ENCODE assay signal across 8 cellular contexts in the genomic region with DNA sequence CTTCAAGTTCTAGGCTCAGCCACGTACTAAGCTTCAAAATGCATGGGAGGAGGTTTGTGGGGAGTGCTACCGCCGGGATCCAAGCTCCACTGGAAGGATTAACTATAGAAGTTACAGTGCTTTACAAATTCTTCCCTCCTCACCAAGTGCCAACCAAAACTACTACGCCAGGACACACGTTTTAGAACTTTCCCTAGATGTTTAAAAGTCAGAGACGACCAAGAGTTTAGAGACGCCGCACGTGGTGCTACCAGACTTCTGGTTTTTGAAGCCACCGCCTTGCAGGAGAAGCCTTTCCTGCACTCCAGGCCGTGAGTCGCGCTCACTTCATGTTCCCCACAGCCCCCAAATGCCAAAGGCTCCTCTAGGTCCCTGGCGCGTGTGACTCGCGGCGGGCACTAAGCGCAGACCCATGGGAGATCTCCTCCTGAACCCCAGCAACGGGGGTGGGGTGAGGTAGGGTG. TPM values are rescaled to one million over a fixed set of nuclear protein-coding genes. Genes with fewer than 3 reads are reported as not detected.
A peak's percentile ranks its signal among the peaks of the same experiment; 100 is the strongest.
DNase-seq lines count a peak whose midpoint lies in the region; ATAC-seq and TF ChIP-seq lines count a peak whose summit lies in the region.

No MANE protein-coding gene starts in this region.

- peak overlapping the region; percentile 97 for H3K4me3 Mint-ChIP-seq in activated B cell treated with CpG ODN at 0.5 μM for 24 hours
- H3K4me3 Mint-ChIP-seq in naive B cell: peak overlapping the region; percentile 90 to 99 (median 96)

- peak overlapping the region; percentile 92 to 99 (median 96) for H3K27ac ChIP-seq in esophagus squamous epithelium

- TF ChIP-seq CTCF in activated B cell treated with CpG ODN at 0.5 μM for 24 hours (IDR thresholded peaks at IDR 0.05) (no peak), esophagus squamous epithelium (IDR thresholded peaks at IDR 0.05) (no peak)

- peak overlapping the region; percentile 89 for H3K4me3 ChIP-seq in GM08714 (ENCODE audit: low read length)
- H3K4me3 ChIP-seq in esophagus squamous epithelium: peak overlapping the region; percentile 72 to 92 (median 74)

- H3K4me1 Mint-ChIP-seq in activated B cell treated with CpG ODN at 0.5 μM for 24 hours (peaks cover 28% of the 10 kb centered on the region), naive B cell (peaks cover 23 to 48% (median 31%) of the 10 kb centered on the region in 3 donors)

- intact Hi-C loops in activated B cell treated with CpG ODN at 0.5 μM for 24 hours (cut with micrococcal nuclease) (loop anchor here (1.0 to 5.0 kb wide), 3 partner anchors 22 to 384 kb away; a partner anchor contains a TSS), esophagus squamous epithelium (cut with DNase I) (no loop called here)

- CTCF ChIA-PET in activated B cell treated with CpG ODN at 0.5 μM for 24 hours (lab: Charles Lee): interaction anchor here (2.4 to 3.6 kb wide), 2 partner anchors 10 to 22 kb away, joined by 8 to 27 read pairs; a partner anchor contains a TSS

- H3K27ac Mint-ChIP-seq in activated B cell treated with CpG ODN at 0.5 μM for 24 hours: peak overlapping the region; percentile 96
- peak overlapping the region; percentile 98 to 100 (median 99) for H3K27ac Mint-ChIP-seq in naive B cell

- WGBS in esophagus squamous epithelium, 2 donors: 0% methylated on average over 10 to 17 of the region's 20 CpGs

- POLR2A ChIA-PET in activated B cell treated with CpG ODN at 0.5 μM for 24 hours (lab: Charles Lee): interaction anchor here (0.5 to 2.9 kb wide), 25 partner anchors 8 to 927 kb away, joined by 3 to 34 read pairs (median 7); a partner anchor contains a TSS

- peaks cover 11% of the 10 kb centered on the region for H3K36me3 Mint-ChIP-seq in activated B cell treated with CpG ODN at 0.5 μM for 24 hours (ENCODE audit: low read depth)
- no peaks in the 10 kb centered on the region for H3K36me3 Mint-ChIP-seq in naive B cell

- H3K27me3 ChIP-seq in esophagus squamous epithelium: no peaks in the 10 kb centered on the region

- peaks cover 0 to 1% (median 0%) of the 10 kb centered on the region in 3 donors for H3K36me3 ChIP-seq in esophagus squamous epithelium

- DNase-seq in HT1080 (ENCODE audit: low read depth): peak; percentile 7
- no peak for DNase-seq in activated B cell treated with CpG ODN at 0.5 μM for 24 hours
- no peak for DNase-seq in esophagus squamous epithelium (lab: John Stamatoyannopoulos, UW)
- peak; percentile 22 for DNase-seq in naive B cell
- DNase-seq in NCI-H2107 (lab: John Stamatoyannopoulos, UW): no peak

- no peaks in the 10 kb centered on the region for H3K9me3 ChIP-seq in esophagus squamous epithelium

- H3K27me3 Mint-ChIP-seq in activated B cell treated with CpG ODN at 0.5 μM for 24 hours: no peaks in the 10 kb centered on the region
- H3K27me3 Mint-ChIP-seq in naive B cell: no peaks in the 10 kb centered on the region

- no peak for TF ChIP-seq POLR2A in esophagus squamous epithelium (IDR thresholded peaks at IDR 0.05)

- peaks cover 0 to 37% (median 18%) of the 10 kb centered on the region in 3 donors for H3K4me1 ChIP-seq in esophagus squamous epithelium

- ATAC-seq in activated B cell treated with CpG ODN at 0.5 μM for 24 hours (ENCODE audit: low read depth) (peak; percentile 9), naive B cell (ENCODE audit: low read depth in 2 of 2) (peak; percentile 6 to 13), GM19328 (IDR thresholded peaks at IDR 0.05; ENCODE audit: unreplicated experiment) (no peak), HG02852 (IDR thresholded peaks at IDR 0.05; ENCODE audit: unreplicated experiment) (no peak)

- H3K9me3 Mint-ChIP-seq in activated B cell treated with CpG ODN at 0.5 μM for 24 hours: no peaks in the 10 kb centered on the region
- no peaks in the 10 kb centered on the region for H3K9me3 Mint-ChIP-seq in naive B cell

RNA-seq across cellular contexts. Expression of a gene that starts 0.7 kb away (rescaled TPM):
- total RNA-seq in HT1080 (2014; rRNA removed; shearing (Covaris generic)): 229 and 305 TPM in 2 replicates
- polyA plus RNA-seq in HT1080 (2015; cell fraction: cytosol; rRNA removed): 264 and 271 TPM in 2 replicates
- 113 and 122 TPM in 2 replicates for polyA plus RNA-seq in HT1080 (2015; cell fraction: nucleus; rRNA removed)
- 157 and 165 TPM in 2 replicates for total RNA-seq in activated B cell treated with CpG ODN at 0.5 μM for 24 hours
- total RNA-seq in esophagus squamous epithelium: 100 to 1,000 TPM in 2 of 4 donors, 10 to 100 TPM in 2; 71.0 to 128 (median 106) TPM
- polyA plus RNA-seq in naive B cell (ENCODE audit: low read depth in 6 of 6): 100 to 1,000 TPM; 264 to 311 (median 271) TPM

RNA-seq across cellular contexts. Expression of a gene that starts 11.4 kb away (rescaled TPM):
- total RNA-seq in HT1080 (2014; rRNA removed; shearing (Covaris generic)): 1.4 and 2.4 TPM in 2 replicates
- polyA plus RNA-seq in HT1080 (2015; cell fraction: cytosol; rRNA removed): 3.3 and 4.7 TPM in 2 replicates
- 3.5 and 4.9 TPM in 2 replicates for polyA plus RNA-seq in HT1080 (2015; cell fraction: nucleus; rRNA removed)
- 28.9 and 31.3 TPM in 2 replicates for total RNA-seq in activated B cell treated with CpG ODN at 0.5 μM for 24 hours
- total RNA-seq in esophagus squamous epithelium: 1 to 10 TPM in 1 of 4 donors, under 1 TPM in 3; 0.09 to 1.3 (median 0.52) TPM
- polyA plus RNA-seq in naive B cell (ENCODE audit: low read depth in 6 of 6): 100 to 1,000 TPM in 1 of 6 donors, 10 to 100 TPM in 5; 75.0 to 160 (median 83.4) TPM

Comparison
In these comparisons a context has a peak if more than half of its experiments do, and no peak if none do; other contexts are left out.
1. DNase-seq: peak in HT1080 (single experiment) and naive B cell (single experiment); none in activated B cell treated with CpG ODN at 0.5 μM for 24 hours (single experiment), esophagus squamous epithelium (single experiment) and NCI-H2107 (single experiment).
2. ATAC-seq: peak in activated B cell treated with CpG ODN at 0.5 μM for 24 hours (single experiment) and naive B cell (2 of 2); none in GM19328 (single experiment) and HG02852 (single experiment).